Comparison of ENCODE assay signal across 14 cellular contexts in the genomic region with DNA sequence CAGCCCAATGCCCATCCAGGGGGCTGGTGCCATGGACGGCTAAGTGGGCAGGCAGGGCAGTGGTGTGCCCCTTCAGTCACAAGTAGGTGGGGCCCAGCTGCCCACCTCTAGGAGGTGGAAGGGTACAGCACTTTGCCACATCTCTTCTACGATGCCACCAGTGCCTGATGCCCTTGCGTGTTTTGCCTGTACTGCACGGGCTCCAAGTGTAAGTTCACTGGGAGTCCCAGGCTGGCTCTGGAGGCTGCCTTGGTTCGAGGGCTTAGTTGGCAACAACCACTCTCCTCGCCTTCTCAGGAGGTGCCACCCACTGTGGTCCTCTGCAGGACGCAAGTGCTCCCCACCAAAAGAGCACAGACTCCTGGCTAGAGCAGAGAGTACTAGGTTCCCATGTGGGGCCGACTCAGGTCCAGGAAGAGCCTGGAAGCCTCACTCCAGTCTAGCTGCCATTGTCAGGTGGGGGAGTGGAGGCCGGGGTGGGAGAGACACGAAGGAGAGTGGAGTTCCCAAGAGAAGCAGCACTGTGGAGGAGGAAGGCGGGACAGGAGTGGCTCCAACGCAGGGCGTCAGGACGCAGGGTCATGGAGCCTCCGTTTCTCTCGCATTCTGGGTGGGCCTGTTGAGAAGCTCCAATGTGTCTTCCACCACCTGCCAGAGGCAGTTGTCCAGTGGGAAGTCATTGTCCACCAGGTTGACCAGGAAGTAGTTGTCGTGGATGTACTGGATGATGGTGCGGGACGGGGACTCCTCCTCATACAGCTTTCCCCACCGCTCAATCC. TPM values are rescaled to one million over a fixed set of nuclear protein-coding genes. Genes with fewer than 3 reads are reported as not detected.
DNase-seq lines count a peak whose midpoint lies in the region; ATAC-seq and TF ChIP-seq lines count a peak whose summit lies in the region.
"Had no signal": no experiment of that assay in that cellular context is flagged by ENCODE, and none has a peak within 500 bp of the region (broad histone marks: within the 10 kb centered on the region; RNA-seq: fewer than 3 reads in every experiment).

No MANE protein-coding gene starts in this region.

- no peaks in the 10 kb centered on the region for H4K20me1 ChIP-seq in H9 (ENCODE audit: control insufficient read depth, insufficient read depth, insufficient read length)

- H4K91ac ChIP-seq in H9 (ENCODE audit: insufficient read length, low read depth, low read length): no peak overlapping the region
- peak overlapping the region; percentile 5 for H4K91ac ChIP-seq in mesenchymal stem cell (ENCODE audit: low read length)

- H4K5ac ChIP-seq in H9 (ENCODE audit: insufficient read length, low read depth, low read length): no peak overlapping the region

- H2BK15ac ChIP-seq in H9 (ENCODE audit: low read depth, low read length) (no peak overlapping the region), mesenchymal stem cell (ENCODE audit: low read depth, poor library complexity, severe bottlenecking) (peak overlapping the region; percentile 78)

- H2BK20ac ChIP-seq in H9 (ENCODE audit: low read depth, low read length, poor library complexity, severe bottlenecking): no peak overlapping the region

- no peak overlapping the region for H4K8ac ChIP-seq in H9 (replicated peaks; ENCODE audit: insufficient read length, low read depth, low read length)
- H4K8ac ChIP-seq in mesenchymal stem cell (ENCODE audit: low read length): peak overlapping the region; percentile 59

- H3T11ph ChIP-seq in H9 (ENCODE audit: low read length): no peak overlapping the region

- TF ChIP-seq CTCF in H9 (conservative IDR thresholded peaks at IDR 0.05) (no peak), progenitor cell of endocrine pancreas (IDR thresholded peaks at IDR 0.05; ENCODE audit: unreplicated experiment) (no peak)

- H2BK12ac ChIP-seq in H9 (ENCODE audit: insufficient read length, low read depth, low read length): no peak overlapping the region
- H2BK12ac ChIP-seq in mesenchymal stem cell (ENCODE audit: low read length in 2 of 2): peak overlapping the region; percentile 79 to 91

- no peak overlapping the region for H3K4me2 ChIP-seq in H9 (ENCODE audit: insufficient read depth, insufficient read length, low read length)
- no peak overlapping the region for H3K4me2 ChIP-seq in mesenchymal stem cell (ENCODE audit: low read length, poor library complexity, severe bottlenecking)
- H3K4me2 ChIP-seq: SK-N-SH had no signal

- no peaks in the 10 kb centered on the region for H3K27me3 Mint-ChIP-seq in H9 (ENCODE audit: low read depth)
- no peaks in the 10 kb centered on the region for H3K27me3 Mint-ChIP-seq in central memory CD8-positive, alpha-beta T cell
- no peaks in the 10 kb centered on the region for H3K27me3 Mint-ChIP-seq in T-helper 2 cell treated with Interferon-gamma antibody and Interleukin-4, amounts not matched to agents 5 μg/mL and 100 μg/mL, for 36 hours (ENCODE audit: low read depth)
- peaks cover 2% of the 10 kb centered on the region for H3K27me3 Mint-ChIP-seq in progenitor cell of endocrine pancreas

- no peak overlapping the region for H2BK120ac ChIP-seq in H9 (ENCODE audit: low read depth, low read length, poor library complexity, severe bottlenecking)
- H2BK120ac ChIP-seq in mesenchymal stem cell (ENCODE audit: low read depth, low read length): peak overlapping the region; percentile 85

- H3K9me3 Mint-ChIP-seq in H9: no peaks in the 10 kb centered on the region
- H3K9me3 Mint-ChIP-seq in central memory CD8-positive, alpha-beta T cell: no peaks in the 10 kb centered on the region
- H3K9me3 Mint-ChIP-seq in T-helper 2 cell treated with Interferon-gamma antibody and Interleukin-4, amounts not matched to agents 5 μg/mL and 100 μg/mL, for 36 hours: no peaks in the 10 kb centered on the region
- no peaks in the 10 kb centered on the region for H3K9me3 Mint-ChIP-seq in progenitor cell of endocrine pancreas (ENCODE audit: low read depth)
- H3K9me3 Mint-ChIP-seq: neural crest cell had no signal

- H2AFZ ChIP-seq in H9 (ENCODE audit: low read length) (no peak overlapping the region), mesenchymal stem cell (ENCODE audit: low read depth, low read length) (no peak overlapping the region)

- H3K36me3 ChIP-seq in mesenchymal stem cell (ENCODE audit: control insufficient read depth in 1 of 2, insufficient read depth in 2 of 2, low read depth in 1 of 2, low read length in 2 of 2): peaks cover 50 to 60% of the 10 kb centered on the region in 2 experiments
- peaks cover 33% of the 10 kb centered on the region in 2 donors for H3K36me3 ChIP-seq in stomach smooth muscle (ENCODE audit: control insufficient read depth in 2 of 2, insufficient read depth in 2 of 2, low read length in 2 of 2)

- H3K9me3 ChIP-seq in H9 (ENCODE audit: control insufficient read depth, low read depth, low read length) (no peaks in the 10 kb centered on the region), mesenchymal stem cell (ENCODE audit: control insufficient read depth, low read length) (no peaks in the 10 kb centered on the region), stomach smooth muscle (ENCODE audit: control insufficient read depth in 2 of 2, low read length in 2 of 2) (no peaks in the 10 kb centered on the region)
- H3K9me3 ChIP-seq: SK-N-SH had no signal

- no peak overlapping the region for H3K4me3 Mint-ChIP-seq in H9
- H3K4me3 Mint-ChIP-seq in central memory CD8-positive, alpha-beta T cell: no peak overlapping the region
- H3K4me3 Mint-ChIP-seq in T-helper 2 cell treated with Interferon-gamma antibody and Interleukin-4, amounts not matched to agents 5 μg/mL and 100 μg/mL, for 36 hours: no peak overlapping the region
- no peak overlapping the region for H3K4me3 Mint-ChIP-seq in progenitor cell of endocrine pancreas (ENCODE audit: low read depth)
- H3K4me3 Mint-ChIP-seq: neural crest cell had no signal

- H3K36me3 Mint-ChIP-seq in H9 (ENCODE audit: insufficient read depth in 1 of 3, low read depth in 3 of 3) (peaks cover 9 to 31% (median 28%) of the 10 kb centered on the region in 3 experiments; a peak in 6 of 7 replicates), progenitor cell of endocrine pancreas (ENCODE audit: insufficient read depth) (peaks cover 13% of the 10 kb centered on the region)
- H3K36me3 Mint-ChIP-seq in central memory CD8-positive, alpha-beta T cell (ENCODE audit: insufficient read depth): peaks cover 6% of the 10 kb centered on the region
- H3K36me3 Mint-ChIP-seq in T-helper 2 cell treated with Interferon-gamma antibody and Interleukin-4, amounts not matched to agents 5 μg/mL and 100 μg/mL, for 36 hours (ENCODE audit: low read depth): peaks cover 23% of the 10 kb centered on the region

- H3K27ac ChIP-seq in H9 (ENCODE audit: insufficient read length, low read depth, low read length): no peak overlapping the region
- H3K27ac ChIP-seq in mesenchymal stem cell (ENCODE audit: low read length, poor library complexity, severe bottlenecking): no peak overlapping the region
- peak overlapping the region; percentile 91 for H3K27ac ChIP-seq in stomach smooth muscle (ENCODE audit: low read length)

- H2AK5ac ChIP-seq in H9 (ENCODE audit: insufficient read length, low read length) (no peak overlapping the region), mesenchymal stem cell (ENCODE audit: low read length, severe bottlenecking) (no peak overlapping the region)

- ATAC-seq in central memory CD8-positive, alpha-beta T cell (replicated peaks; ENCODE audit: extremely low read depth, poor library complexity, severe bottlenecking): no peak
- no peak for ATAC-seq in HG03139 (IDR thresholded peaks at IDR 0.05; ENCODE audit: unreplicated experiment)
- no peak for ATAC-seq in HG03469 (IDR thresholded peaks at IDR 0.05; ENCODE audit: unreplicated experiment)

- H3K79me1 ChIP-seq in H9 (ENCODE audit: insufficient read depth, low read depth, low read length, poor library complexity, severe bottlenecking): no peaks in the 10 kb centered on the region
- peaks cover 4% of the 10 kb centered on the region for H3K79me1 ChIP-seq in mesenchymal stem cell (replicated peaks; ENCODE audit: low read length, poor library complexity, severe bottlenecking)

- H3K4me1 ChIP-seq in H9 (ENCODE audit: insufficient read depth, low read length): peaks cover 5% of the 10 kb centered on the region; the same call in 1 of the 2 replicates
- peaks cover 37% of the 10 kb centered on the region for H3K4me1 ChIP-seq in mesenchymal stem cell (ENCODE audit: control insufficient read depth, insufficient read depth, low read depth, low read length)
- peaks cover 53% of the 10 kb centered on the region for H3K4me1 ChIP-seq in stomach smooth muscle (ENCODE audit: control insufficient read depth, insufficient read depth, low read length)

- no peak overlapping the region for H3K9ac ChIP-seq in H9 (ENCODE audit: extremely low read depth, insufficient read length, low read length)
- peak overlapping the region; percentile 60 for H3K9ac ChIP-seq in mesenchymal stem cell (ENCODE audit: low read length)
- peak overlapping the region; percentile 13 to 44 for H3K9ac ChIP-seq in stomach smooth muscle (ENCODE audit: low read length in 2 of 2)
- H3K9ac ChIP-seq: SK-N-SH had no signal

- peaks cover 19 to 25% of the 10 kb centered on the region in 2 experiments for H3K4me1 Mint-ChIP-seq in H9
- peaks cover 10% of the 10 kb centered on the region for H3K4me1 Mint-ChIP-seq in central memory CD8-positive, alpha-beta T cell
- H3K4me1 Mint-ChIP-seq in T-helper 2 cell treated with Interferon-gamma antibody and Interleukin-4, amounts not matched to agents 5 μg/mL and 100 μg/mL, for 36 hours (ENCODE audit: low read depth): no peaks in the 10 kb centered on the region
- peaks cover 12% of the 10 kb centered on the region for H3K4me1 Mint-ChIP-seq in progenitor cell of endocrine pancreas (ENCODE audit: low read depth)

- H3K79me2 ChIP-seq in H9 (ENCODE audit: insufficient read depth, low read length): no peaks in the 10 kb centered on the region

- H3K4me3 ChIP-seq in mesenchymal stem cell (ENCODE audit: insufficient read depth in 1 of 2, low read depth in 1 of 2, low read length in 2 of 2) (peak overlapping the region in 1 of 2 experiments; percentile 13), stomach smooth muscle (ENCODE audit: low read length in 2 of 2) (peak overlapping the region; percentile 26 to 58)

- H3K4ac ChIP-seq in H9 (ENCODE audit: low read depth, low read length) (no peak overlapping the region), mesenchymal stem cell (ENCODE audit: low read depth in 1 of 2, low read length in 2 of 2) (peak overlapping the region; percentile 19 to 70)

- H3K27ac Mint-ChIP-seq in H9 (peak overlapping the region in 2 of 3 experiments; percentile 61 to 78; a peak in 4 of 7 replicates), progenitor cell of endocrine pancreas (no peak overlapping the region)
- peak overlapping the region; percentile 81 for H3K27ac Mint-ChIP-seq in central memory CD8-positive, alpha-beta T cell (ENCODE audit: low read depth)
- no peak overlapping the region for H3K27ac Mint-ChIP-seq in T-helper 2 cell treated with Interferon-gamma antibody and Interleukin-4, amounts not matched to agents 5 μg/mL and 100 μg/mL, for 36 hours

- no peak overlapping the region for H3K56ac ChIP-seq in H9 (ENCODE audit: insufficient read length, low read depth, low read length)

- H3K23ac ChIP-seq in H9 (ENCODE audit: insufficient read length, low read depth, low read length) (no peak overlapping the region), mesenchymal stem cell (ENCODE audit: low read length in 2 of 2) (peak overlapping the region in 1 of 2 experiments; percentile 51)

- H3K14ac ChIP-seq in H9 (ENCODE audit: insufficient read depth, low read length): no peak overlapping the region
- H3K14ac ChIP-seq in mesenchymal stem cell (ENCODE audit: low read length in 2 of 2): no peak overlapping the region

- no peaks in the 10 kb centered on the region for H3K23me2 ChIP-seq in H9 (ENCODE audit: insufficient read length, low read depth, low read length, poor library complexity, severe bottlenecking)

- no CpG with 5 or more reads among the region's 20 CpGs for WGBS in H9 (ENCODE audit: extremely low coverage, insufficient read length, low lambda C conversion rate)
- 92% methylated on average over 20 of the region's 20 CpGs for WGBS in mesenchymal stem cell

- H2BK5ac ChIP-seq in H9 (ENCODE audit: insufficient read length, low read length) (no peak overlapping the region), mesenchymal stem cell (ENCODE audit: low read depth, low read length, poor library complexity, severe bottlenecking) (no peak overlapping the region)

- no peaks in the 10 kb centered on the region for H3K27me3 ChIP-seq in H9 (ENCODE audit: insufficient read depth, low read length)
- H3K27me3 ChIP-seq in mesenchymal stem cell (ENCODE audit: control insufficient read depth in 1 of 2, insufficient read depth in 1 of 2, low read length in 2 of 2): no peaks in the 10 kb centered on the region
- peaks cover 1 to 2% of the 10 kb centered on the region in 2 donors for H3K27me3 ChIP-seq in stomach smooth muscle (ENCODE audit: control insufficient read depth in 1 of 2, insufficient read depth in 2 of 2, low read length in 2 of 2)

- no peak overlapping the region for H3K18ac ChIP-seq in H9 (ENCODE audit: insufficient read length, low read depth, low read length)
- H3K18ac ChIP-seq in mesenchymal stem cell (ENCODE audit: low read depth in 1 of 2, low read length in 2 of 2): peak overlapping the region; percentile 70 to 92

- DNase-seq in H9 (no peak), mesenchymal stem cell (no peak), progenitor cell of endocrine pancreas (ENCODE audit: low spot score, unreplicated experiment) (no peak)
- no peak for DNase-seq in central memory CD8-positive, alpha-beta T cell (ENCODE audit: low spot score in 2 of 2)
- no peak for DNase-seq in T-helper 2 cell treated with Interferon-gamma antibody and Interleukin-4, amounts not matched to agents 5 μg/mL and 100 μg/mL, for 36 hours (ENCODE audit: low spot score)
- DNase-seq: activated CD4-positive, alpha-beta T cell treated with anti-CD3 and anti-CD28 coated beads, Interleukin-2, amount 50 U/mL, for 4 hours; central memory CD4-positive, alpha-beta T cell; KBM-7; NCI-H446 treated with DMSO at 0.1 percent for 48 hours; SK-N-SH had no signal

RNA-seq across cellular contexts. Expression of gene MTHFR, which starts 15.5 kb away (rescaled TPM):
- total RNA-seq in H9 (2021) (18.2 and 18.4 TPM in 2 replicates), progenitor cell of endocrine pancreas (28.6 and 29.2 TPM in 2 replicates)
- 13.7 TPM for polyA plus RNA-seq in mesenchymal stem cell (2013, experiment 1 of 2)
- polyA plus RNA-seq in mesenchymal stem cell (2013, experiment 2 of 2): 13.3 TPM

RNA-seq across cellular contexts. Expression of gene CLCN6, which starts 15.7 kb away (rescaled TPM):
- total RNA-seq in H9 (2021) (20.5 and 20.7 TPM in 2 replicates), progenitor cell of endocrine pancreas (44.1 and 44.3 TPM in 2 replicates)
- 23.7 TPM for polyA plus RNA-seq in mesenchymal stem cell (2013, experiment 1 of 2)
- polyA plus RNA-seq in mesenchymal stem cell (2013, experiment 2 of 2): 22.9 TPM

RNA-seq across cellular contexts. Expression of gene C1orf167, which starts 28.3 kb away (rescaled TPM):
- 0.39 TPM in 1 of 2 replicates, not detected in the other for total RNA-seq in H9 (2021)
- polyA plus RNA-seq in mesenchymal stem cell (2013, experiment 1 of 2): 0.36 TPM
- polyA plus RNA-seq in mesenchymal stem cell (2013, experiment 2 of 2): 0.19 TPM
- 0.67 TPM in 1 of 2 replicates, not detected in the other for total RNA-seq in progenitor cell of endocrine pancreas
- total RNA-seq: neural crest cell had no signal

RNA-seq across cellular contexts. Expression of gene AGTRAP, which starts 54.4 kb away (rescaled TPM):
- 58.8 and 60.9 TPM in 2 replicates for total RNA-seq in H9 (2021)
- polyA plus RNA-seq in mesenchymal stem cell (2013, experiment 1 of 2): 45.8 TPM
- 47.1 TPM for polyA plus RNA-seq in mesenchymal stem cell (2013, experiment 2 of 2)
- 34.2 and 35.4 TPM in 2 replicates for total RNA-seq in progenitor cell of endocrine pancreas

RNA-seq across cellular contexts. Expression of gene NPPA, which starts 57.3 kb away (rescaled TPM):
- total RNA-seq in H9 (2021) (not detected in 2 replicates), progenitor cell of endocrine pancreas (not detected in 2 replicates)
- not detected for polyA plus RNA-seq in mesenchymal stem cell (2013, experiment 1 of 2)
- polyA plus RNA-seq in mesenchymal stem cell (2013, experiment 2 of 2): not detected
- total RNA-seq: neural crest cell had no signal
- polyA plus RNA-seq: SK-N-SH had no signal

Comparison
In these comparisons a context has a peak if more than half of its experiments do, and no peak if none do; other contexts are left out.
1. H3K27ac Mint-ChIP-seq: peak in H9 (2 of 3) and central memory CD8-positive, alpha-beta T cell (single experiment); none in T-helper 2 cell treated with Interferon-gamma antibody and Interleukin-4, amounts not matched to agents 5 μg/mL and 100 μg/mL, for 36 hours (single experiment) and progenitor cell of endocrine pancreas (single experiment).